In genomic region chr3:133910422-133910821, GRCh38 we compare ENCODE assay signal across 1 cellular context.
TF ChIP-seq lines count a peak whose summit lies in the region.

No MANE protein-coding gene starts in this region.

TF ChIP-seq in SK-N-SH, 30 proteins besides CTCF, POLR2A, EP300 and RAD21 (continued from another document):
- TF ChIP-seq REST (IDR thresholded peaks at IDR 0.05; ENCODE audit: low read depth, low read length) (no peak), USF1 (IDR thresholded peaks at IDR 0.05; ENCODE audit: borderline replicate concordance, low read depth) (no peak), GATA2 (CRISPR knock-in tag; IDR thresholded peaks at IDR 0.05) (no peak), JUND (IDR thresholded peaks at IDR 0.05) (no peak), NRF1 (IDR thresholded peaks at IDR 0.05; ENCODE audit: low read depth, low read length) (no peak), EZH2phosphoT487 (IDR thresholded peaks at IDR 0.05; ENCODE audit: borderline replicate concordance, low read depth) (no peak), IRF3 (IDR thresholded peaks at IDR 0.05; ENCODE audit: low read depth, low read length) (no peak), TCF12 (IDR thresholded peaks at IDR 0.05) (no peak)
